In genomic region chr15:46518381-46518780, GRCh38 we compare ENCODE assay signal across 26 cellular contexts.
"Had no signal": no experiment of that assay in that cellular context is flagged by ENCODE, and none has a peak within 500 bp of the region (broad histone marks: within the 10 kb centered on the region; RNA-seq: fewer than 3 reads in every experiment).

No MANE protein-coding gene starts in this region.

- H3K36me3 ChIP-seq: neutrophil, pancreas, right lobe of liver, sigmoid colon, suprapubic skin, tibial artery, transverse colon, upper lobe of right lung, uterus had no signal

- DNase-seq: naive thymus-derived CD8-positive, alpha-beta T cell; nephron progenitor cell; nucleus accumbens; pancreas; psoas muscle; right cardiac atrium; right lobe of liver; sigmoid colon; small intestine; stimulated activated CD4-positive, alpha-beta T cell treated with anti-CD3 and anti-CD28 coated beads, Interleukin-15, amount 100 ng/mL, for 24 hours; stimulated activated CD4-positive, alpha-beta T cell treated with anti-CD3 and anti-CD28 coated beads, Interleukin-2, amount 100 ng/mL, for 24 hours; stimulated activated CD4-positive, alpha-beta T cell treated with anti-CD3 and anti-CD28 coated beads, Interleukin-2, amount 100 ng/mL, for 48 hours; stimulated activated CD4-positive, alpha-beta T cell treated with anti-CD3 and anti-CD28 coated beads, Interleukin-4, amount 100 ng/mL, for 24 hours; stimulated activated naive CD4-positive, alpha-beta T cell; stimulated activated naive CD8-positive, alpha-beta T cell treated with anti-CD3 and anti-CD28 coated beads, Interleukin-15, amount 100 ng/mL, for 72 hours; stimulated activated naive CD8-positive, alpha-beta T cell treated with anti-CD3 and anti-CD28 coated beads, Interleukin-15, Interleukin-2, amounts not matched to agents 100 U/mL and 50 U/mL, for 24 hours; substantia nigra; testis; tibial artery; transverse colon; upper lobe of right lung; uterus had no signal

- H3K4me1 ChIP-seq: pancreas, psoas muscle, right lobe of liver, sigmoid colon, suprapubic skin, testis, tibial artery, transverse colon, upper lobe of right lung, uterus had no signal

- H3K27ac ChIP-seq: neutrophil, pancreas, psoas muscle, right lobe of liver, sigmoid colon, suprapubic skin, testis, tibial artery, transverse colon, upper lobe of right lung, uterus had no signal

- H3K9me3 ChIP-seq: neutrophil, pancreas, psoas muscle, right lobe of liver, sigmoid colon, suprapubic skin, testis, tibial artery, upper lobe of right lung, uterus had no signal

- ATAC-seq: naive thymus-derived CD8-positive, alpha-beta T cell; natural killer cell treated with Interleukin-12 subunit alpha and Interleukin-12 subunit beta and Interleukin-15 and Interleukin-18, amount 100 ng/mL, for 72 hours; pancreas; psoas muscle; right cardiac atrium; right lobe of liver; stimulated activated effector memory CD8-positive, alpha-beta T cell treated with anti-CD3 and anti-CD28 coated beads, Interleukin-12 subunit alpha, Interleukin-12 subunit beta, amount 100 ng/mL, for 72 hours; stimulated activated naive CD8-positive, alpha-beta T cell treated with anti-CD3 and anti-CD28 coated beads, Interleukin-15, amount 100 ng/mL, for 72 hours; stimulated activated naive CD8-positive, alpha-beta T cell treated with anti-CD3 and anti-CD28 coated beads, Interleukin-15, Interleukin-2, amounts not matched to agents 100 U/mL and 50 U/mL, for 24 hours; upper lobe of right lung had no signal

- H3K27me3 ChIP-seq: neutrophil, pancreas, right lobe of liver, sigmoid colon, suprapubic skin, testis, tibial artery, transverse colon, upper lobe of right lung, uterus had no signal

- H3K4me3 ChIP-seq: pancreas, psoas muscle, right lobe of liver, sigmoid colon, suprapubic skin, testis, tibial artery, transverse colon, upper lobe of right lung, uterus had no signal
